11 cellular contexts compared by ENCODE assay signal in the genomic region with DNA sequence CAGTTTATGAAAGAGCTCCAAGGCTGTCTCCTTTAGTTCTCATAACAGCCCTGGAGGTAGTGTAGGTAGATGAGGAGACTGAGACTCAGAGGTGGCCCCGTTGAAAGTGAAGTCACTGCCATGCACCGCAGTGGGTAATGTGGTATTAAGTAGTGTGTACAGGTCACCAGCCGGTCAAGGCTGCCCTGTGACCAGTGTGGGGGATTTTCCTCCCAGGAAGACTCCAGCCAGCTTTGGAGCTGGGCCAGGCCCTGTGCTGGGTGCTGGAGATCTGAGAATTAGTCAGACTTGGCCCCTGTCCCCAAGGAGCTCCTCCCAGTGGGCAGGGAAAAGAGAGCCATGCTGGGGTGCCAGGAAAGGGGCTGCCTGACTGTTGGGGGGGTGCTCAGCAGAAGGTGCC. TPM values are rescaled to one million over a fixed set of nuclear protein-coding genes. Genes with fewer than 3 reads are reported as not detected.
DNase-seq lines count a peak whose midpoint lies in the region; ATAC-seq and TF ChIP-seq lines count a peak whose summit lies in the region.
"Had no signal": no experiment of that assay in that cellular context is flagged by ENCODE, and none has a peak within 500 bp of the region (broad histone marks: within the 10 kb centered on the region; RNA-seq: fewer than 3 reads in every experiment).

No MANE protein-coding gene starts in this region.

- H3K9me3 ChIP-seq in suprapubic skin, result no peaks in the 10 kb centered on the region
- H3K9me3 ChIP-seq: upper lobe of left lung had no signal

- H3K27ac Mint-ChIP-seq in chondrocyte (ENCODE audit: unreplicated experiment), result peak overlapping the region; percentile 24

- H3K4me3 Mint-ChIP-seq in chondrocyte (ENCODE audit: unreplicated experiment), result no peak overlapping the region

- H3K4me1 ChIP-seq in suprapubic skin, result peaks cover 7% of the 10 kb centered on the region

- no peaks in the 10 kb centered on the region for H3K27me3 Mint-ChIP-seq in chondrocyte (ENCODE audit: low read depth)

- WGBS in suprapubic skin, result 59% methylated on average over 3 of the region's 3 CpGs

- H3K4me3 ChIP-seq in suprapubic skin, result no peak overlapping the region
- H3K4me3 ChIP-seq: upper lobe of left lung had no signal

- H3K9me3 Mint-ChIP-seq in chondrocyte (ENCODE audit: low read depth), result no peaks in the 10 kb centered on the region

- TF ChIP-seq EP300 in suprapubic skin (IDR thresholded peaks at IDR 0.05), result no peak

- no peaks in the 10 kb centered on the region for H3K36me3 ChIP-seq in suprapubic skin
- H3K36me3 ChIP-seq: upper lobe of left lung had no signal

- TF ChIP-seq POLR2A in suprapubic skin (IDR thresholded peaks at IDR 0.05), result no peak

- peaks cover 2% of the 10 kb centered on the region for H3K36me3 Mint-ChIP-seq in chondrocyte (ENCODE audit: low read depth)

- no peak for ATAC-seq in HG02852 (IDR thresholded peaks at IDR 0.05; ENCODE audit: unreplicated experiment)
- no peak for ATAC-seq in GM18868 (IDR thresholded peaks at IDR 0.05; ENCODE audit: unreplicated experiment)
- no peak for ATAC-seq in GM21526 (IDR thresholded peaks at IDR 0.05; ENCODE audit: low FRiP score, unreplicated experiment)

- no peak overlapping the region for H3K27ac ChIP-seq in suprapubic skin
- H3K27ac ChIP-seq: upper lobe of left lung had no signal

- H3K27me3 ChIP-seq in suprapubic skin, result no peaks in the 10 kb centered on the region
- H3K27me3 ChIP-seq: upper lobe of left lung had no signal

- H3K4me1 Mint-ChIP-seq in chondrocyte (ENCODE audit: low read depth), result peaks cover 29% of the 10 kb centered on the region

- DNase-seq in AG08396 (ENCODE audit: low spot score), result peak; percentile 91
- peak; percentile 53 for DNase-seq in LoVo (ENCODE audit: low spot score)
- DNase-seq in chondrocyte (ENCODE audit: low spot score), result no peak
- DNase-seq in mucosa of gallbladder (ENCODE audit: low spot score), result peak; percentile 88
- DNase-seq in suprapubic skin (ENCODE audit: low spot score in 2 of 2), result no peak
- DNase-seq: activated T-cell treated with anti-CD3 and anti-CD28 coated beads, Interleukin-2, amount 50 U/mL, for 1 hour had no signal

- TF ChIP-seq CTCF in chondrocyte (IDR thresholded peaks at IDR 0.05) (no peak), suprapubic skin (IDR thresholded peaks at IDR 0.05) (no peak)

RNA-seq across cellular contexts. Expression of a gene that starts 5.3 kb away (rescaled TPM):
- total RNA-seq in chondrocyte (not detected in 3 replicates), mucosa of gallbladder (10.4 TPM), suprapubic skin (1 to 10 TPM in 1 of 4 donors, not detected in 3; 9.6 TPM)
- total RNA-seq: glomerular endothelial cell had no signal

RNA-seq across cellular contexts. Expression of a gene that starts 20.1 kb away (rescaled TPM):
- not detected in 3 replicates for total RNA-seq in chondrocyte
- 21.0 TPM for total RNA-seq in mucosa of gallbladder
- 1 to 10 TPM in 3 of 4 donors, under 1 TPM in 1; 0.34 to 2.4 (median 2.0) TPM for total RNA-seq in suprapubic skin

RNA-seq across cellular contexts. Expression of a gene that starts 41.2 kb away (rescaled TPM):
- total RNA-seq in chondrocyte (11.9 to 16.7 TPM (median 13.6 TPM) in 3 replicates), mucosa of gallbladder (197 TPM), suprapubic skin (1 to 10 TPM in 3 of 4 donors, under 1 TPM in 1; 0.87 to 2.0 (median 1.1) TPM)

Comparison
In these comparisons a context has a peak if more than half of its experiments do, and no peak if none do; other contexts are left out.
1. DNase-seq: peak in AG08396 (single experiment), LoVo (single experiment) and mucosa of gallbladder (single experiment); none in chondrocyte (single experiment) and suprapubic skin (0 of 2).
2. RNA of a gene that starts 41.2 kb away (total RNA-seq): 197 TPM in mucosa of gallbladder (single experiment); 11.9 to 16.7 TPM in chondrocyte and 0.87 to 2.0 TPM in suprapubic skin; every median in the first group is over 10 times any median in the second.